Comparison of ENCODE assay signal across 2 cellular contexts in the genomic region with DNA sequence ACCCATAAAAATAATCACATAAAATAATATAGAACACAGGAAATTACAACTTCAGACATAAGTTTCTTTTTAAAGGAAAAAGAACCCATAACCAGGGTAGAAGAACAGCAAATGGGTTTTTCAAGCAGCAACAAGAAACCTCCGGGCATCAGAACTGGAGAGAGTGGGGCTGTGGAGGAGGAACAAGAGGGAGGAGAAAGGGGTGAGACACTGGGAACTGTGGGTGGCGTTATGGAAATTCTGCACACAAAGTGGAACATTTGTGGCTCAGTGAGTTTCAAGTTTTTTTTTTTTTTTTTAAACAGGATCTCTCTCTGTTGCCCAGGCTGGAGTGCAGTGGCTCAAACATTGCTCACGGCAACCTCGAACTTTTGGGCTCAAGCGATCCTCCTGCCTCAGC.
TF ChIP-seq lines count a peak whose summit lies in the region.

No MANE protein-coding gene starts in this region.

TF ChIP-seq in liver, 16 proteins besides CTCF, POLR2A, EP300 and RAD21:
- TF ChIP-seq, protein P1, sequence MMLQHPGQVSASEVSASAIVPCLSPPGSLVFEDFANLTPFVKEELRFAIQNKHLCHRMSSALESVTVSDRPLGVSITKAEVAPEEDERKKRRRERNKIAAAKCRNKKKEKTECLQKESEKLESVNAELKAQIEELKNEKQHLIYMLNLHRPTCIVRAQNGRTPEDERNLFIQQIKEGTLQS (IDR thresholded peaks at IDR 0.05), result no peak
- TF ChIP-seq RXRA (IDR thresholded peaks at IDR 0.05), result no peak
- no peak for TF ChIP-seq SP1 (IDR thresholded peaks at IDR 0.05)
- no peak for TF ChIP-seq GABPA (IDR thresholded peaks at IDR 0.05 in 1 of 2, conservative IDR thresholded peaks at IDR 0.05 in 1 of 2)
- TF ChIP-seq JUND (IDR thresholded peaks at IDR 0.05), result no peak
- TF ChIP-seq TAF1 (conservative IDR thresholded peaks at IDR 0.05), result no peak
- TF ChIP-seq, protein P2, sequence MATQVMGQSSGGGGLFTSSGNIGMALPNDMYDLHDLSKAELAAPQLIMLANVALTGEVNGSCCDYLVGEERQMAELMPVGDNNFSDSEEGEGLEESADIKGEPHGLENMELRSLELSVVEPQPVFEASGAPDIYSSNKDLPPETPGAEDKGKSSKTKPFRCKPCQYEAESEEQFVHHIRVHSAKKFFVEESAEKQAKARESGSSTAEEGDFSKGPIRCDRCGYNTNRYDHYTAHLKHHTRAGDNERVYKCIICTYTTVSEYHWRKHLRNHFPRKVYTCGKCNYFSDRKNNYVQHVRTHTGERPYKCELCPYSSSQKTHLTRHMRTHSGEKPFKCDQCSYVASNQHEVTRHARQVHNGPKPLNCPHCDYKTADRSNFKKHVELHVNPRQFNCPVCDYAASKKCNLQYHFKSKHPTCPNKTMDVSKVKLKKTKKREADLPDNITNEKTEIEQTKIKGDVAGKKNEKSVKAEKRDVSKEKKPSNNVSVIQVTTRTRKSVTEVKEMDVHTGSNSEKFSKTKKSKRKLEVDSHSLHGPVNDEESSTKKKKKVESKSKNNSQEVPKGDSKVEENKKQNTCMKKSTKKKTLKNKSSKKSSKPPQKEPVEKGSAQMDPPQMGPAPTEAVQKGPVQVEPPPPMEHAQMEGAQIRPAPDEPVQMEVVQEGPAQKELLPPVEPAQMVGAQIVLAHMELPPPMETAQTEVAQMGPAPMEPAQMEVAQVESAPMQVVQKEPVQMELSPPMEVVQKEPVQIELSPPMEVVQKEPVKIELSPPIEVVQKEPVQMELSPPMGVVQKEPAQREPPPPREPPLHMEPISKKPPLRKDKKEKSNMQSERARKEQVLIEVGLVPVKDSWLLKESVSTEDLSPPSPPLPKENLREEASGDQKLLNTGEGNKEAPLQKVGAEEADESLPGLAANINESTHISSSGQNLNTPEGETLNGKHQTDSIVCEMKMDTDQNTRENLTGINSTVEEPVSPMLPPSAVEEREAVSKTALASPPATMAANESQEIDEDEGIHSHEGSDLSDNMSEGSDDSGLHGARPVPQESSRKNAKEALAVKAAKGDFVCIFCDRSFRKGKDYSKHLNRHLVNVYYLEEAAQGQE (IDR thresholded peaks at IDR 0.05), result no peak
- TF ChIP-seq EGR1 (IDR thresholded peaks at IDR 0.05; ENCODE audit: low read depth in 2 of 2), result no peak
- TF ChIP-seq, protein P3, sequence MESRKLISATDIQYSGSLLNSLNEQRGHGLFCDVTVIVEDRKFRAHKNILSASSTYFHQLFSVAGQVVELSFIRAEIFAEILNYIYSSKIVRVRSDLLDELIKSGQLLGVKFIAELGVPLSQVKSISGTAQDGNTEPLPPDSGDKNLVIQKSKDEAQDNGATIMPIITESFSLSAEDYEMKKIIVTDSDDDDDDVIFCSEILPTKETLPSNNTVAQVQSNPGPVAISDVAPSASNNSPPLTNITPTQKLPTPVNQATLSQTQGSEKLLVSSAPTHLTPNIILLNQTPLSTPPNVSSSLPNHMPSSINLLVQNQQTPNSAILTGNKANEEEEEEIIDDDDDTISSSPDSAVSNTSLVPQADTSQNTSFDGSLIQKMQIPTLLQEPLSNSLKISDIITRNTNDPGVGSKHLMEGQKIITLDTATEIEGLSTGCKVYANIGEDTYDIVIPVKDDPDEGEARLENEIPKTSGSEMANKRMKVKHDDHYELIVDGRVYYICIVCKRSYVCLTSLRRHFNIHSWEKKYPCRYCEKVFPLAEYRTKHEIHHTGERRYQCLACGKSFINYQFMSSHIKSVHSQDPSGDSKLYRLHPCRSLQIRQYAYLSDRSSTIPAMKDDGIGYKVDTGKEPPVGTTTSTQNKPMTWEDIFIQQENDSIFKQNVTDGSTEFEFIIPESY (IDR thresholded peaks at IDR 0.05), result no peak
- TF ChIP-seq FOXA2 (IDR thresholded peaks at IDR 0.05), result no peak
- TF ChIP-seq NR2F2 (IDR thresholded peaks at IDR 0.05), result no peak
- no peak for TF ChIP-seq YY1 (IDR thresholded peaks at IDR 0.05)
- TF ChIP-seq, protein P4, sequence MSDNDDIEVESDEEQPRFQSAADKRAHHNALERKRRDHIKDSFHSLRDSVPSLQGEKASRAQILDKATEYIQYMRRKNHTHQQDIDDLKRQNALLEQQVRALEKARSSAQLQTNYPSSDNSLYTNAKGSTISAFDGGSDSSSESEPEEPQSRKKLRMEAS (IDR thresholded peaks at IDR 0.05), result no peak
- TF ChIP-seq HNF4G (IDR thresholded peaks at IDR 0.05), result no peak
- TF ChIP-seq FOXA1 (IDR thresholded peaks at IDR 0.05), result no peak

TF ChIP-seq in HepG2, 621 proteins besides CTCF, POLR2A, EP300 and RAD21:
- TF ChIP-seq NONO (IDR thresholded peaks at IDR 0.05) (no peak), NONO (CRISPR knock-in tag; conservative IDR thresholded peaks at IDR 0.05) (no peak), KMT2B (CRISPR knock-in tag; IDR thresholded peaks at IDR 0.05) (no peak), ZNF747 (CRISPR knock-in tag; IDR thresholded peaks at IDR 0.05; ENCODE audit: borderline replicate concordance) (no peak), SRF (IDR thresholded peaks at IDR 0.05; ENCODE audit: low read depth, low read length) (no peak), U2AF1 (optimal IDR thresholded peaks at IDR 0.05; ENCODE audit: low read depth, low read length) (no peak), TBX3 (IDR thresholded peaks at IDR 0.05; ENCODE audit: borderline replicate concordance) (no peak), ZNF558 (CRISPR knock-in tag; IDR thresholded peaks at IDR 0.05; ENCODE audit: borderline replicate concordance) (no peak)
- TF ChIP-seq, protein P5, sequence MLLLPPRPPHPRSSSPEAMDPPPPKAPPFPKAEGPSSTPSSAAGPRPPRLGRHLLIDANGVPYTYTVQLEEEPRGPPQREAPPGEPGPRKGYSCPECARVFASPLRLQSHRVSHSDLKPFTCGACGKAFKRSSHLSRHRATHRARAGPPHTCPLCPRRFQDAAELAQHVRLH (CRISPR knock-in tag; IDR thresholded peaks at IDR 0.05; ENCODE audit: borderline replicate concordance, low read depth), result no peak
- TF ChIP-seq, protein P6, sequence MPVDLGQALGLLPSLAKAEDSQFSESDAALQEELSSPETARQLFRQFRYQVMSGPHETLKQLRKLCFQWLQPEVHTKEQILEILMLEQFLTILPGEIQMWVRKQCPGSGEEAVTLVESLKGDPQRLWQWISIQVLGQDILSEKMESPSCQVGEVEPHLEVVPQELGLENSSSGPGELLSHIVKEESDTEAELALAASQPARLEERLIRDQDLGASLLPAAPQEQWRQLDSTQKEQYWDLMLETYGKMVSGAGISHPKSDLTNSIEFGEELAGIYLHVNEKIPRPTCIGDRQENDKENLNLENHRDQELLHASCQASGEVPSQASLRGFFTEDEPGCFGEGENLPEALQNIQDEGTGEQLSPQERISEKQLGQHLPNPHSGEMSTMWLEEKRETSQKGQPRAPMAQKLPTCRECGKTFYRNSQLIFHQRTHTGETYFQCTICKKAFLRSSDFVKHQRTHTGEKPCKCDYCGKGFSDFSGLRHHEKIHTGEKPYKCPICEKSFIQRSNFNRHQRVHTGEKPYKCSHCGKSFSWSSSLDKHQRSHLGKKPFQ (CRISPR knock-in tag; IDR thresholded peaks at IDR 0.05; ENCODE audit: insufficient replicate concordance), result no peak
- TF ChIP-seq, protein P7, sequence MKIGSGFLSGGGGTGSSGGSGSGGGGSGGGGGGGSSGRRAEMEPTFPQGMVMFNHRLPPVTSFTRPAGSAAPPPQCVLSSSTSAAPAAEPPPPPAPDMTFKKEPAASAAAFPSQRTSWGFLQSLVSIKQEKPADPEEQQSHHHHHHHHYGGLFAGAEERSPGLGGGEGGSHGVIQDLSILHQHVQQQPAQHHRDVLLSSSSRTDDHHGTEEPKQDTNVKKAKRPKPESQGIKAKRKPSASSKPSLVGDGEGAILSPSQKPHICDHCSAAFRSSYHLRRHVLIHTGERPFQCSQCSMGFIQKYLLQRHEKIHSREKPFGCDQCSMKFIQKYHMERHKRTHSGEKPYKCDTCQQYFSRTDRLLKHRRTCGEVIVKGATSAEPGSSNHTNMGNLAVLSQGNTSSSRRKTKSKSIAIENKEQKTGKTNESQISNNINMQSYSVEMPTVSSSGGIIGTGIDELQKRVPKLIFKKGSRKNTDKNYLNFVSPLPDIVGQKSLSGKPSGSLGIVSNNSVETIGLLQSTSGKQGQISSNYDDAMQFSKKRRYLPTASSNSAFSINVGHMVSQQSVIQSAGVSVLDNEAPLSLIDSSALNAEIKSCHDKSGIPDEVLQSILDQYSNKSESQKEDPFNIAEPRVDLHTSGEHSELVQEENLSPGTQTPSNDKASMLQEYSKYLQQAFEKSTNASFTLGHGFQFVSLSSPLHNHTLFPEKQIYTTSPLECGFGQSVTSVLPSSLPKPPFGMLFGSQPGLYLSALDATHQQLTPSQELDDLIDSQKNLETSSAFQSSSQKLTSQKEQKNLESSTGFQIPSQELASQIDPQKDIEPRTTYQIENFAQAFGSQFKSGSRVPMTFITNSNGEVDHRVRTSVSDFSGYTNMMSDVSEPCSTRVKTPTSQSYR (CRISPR knock-in tag; IDR thresholded peaks at IDR 0.05; ENCODE audit: borderline replicate concordance), result no peak
TF ChIP-seq in HepG2: peak in this region for 0.
